Comparison of ENCODE assay signal across 8 cellular contexts in genomic region chr15:34341922-34342736, GRCh38. TPM values are rescaled to one million over a fixed set of nuclear protein-coding genes. Genes with fewer than 3 reads are reported as not detected.
DNase-seq lines count a peak whose midpoint lies in the region; ATAC-seq and TF ChIP-seq lines count a peak whose summit lies in the region.

No MANE protein-coding gene starts in this region.

- H3K27me3 ChIP-seq in left ventricle myocardium inferior (ENCODE audit: low read depth) (no peaks in the 10 kb centered on the region), uterus (no peaks in the 10 kb centered on the region)

- in situ Hi-C loops in astrocyte of the cerebellum (cut with HindIII; ENCODE audit: low sequenced_read_pairs) = no loop called here

- no peaks in the 10 kb centered on the region for H3K9me3 ChIP-seq in left ventricle myocardium inferior (replicated peaks)
- H3K9me3 ChIP-seq in uterus = no peaks in the 10 kb centered on the region

- peaks cover 19% of the 10 kb centered on the region for H3K36me3 ChIP-seq in left ventricle myocardium inferior
- no peaks in the 10 kb centered on the region for H3K36me3 ChIP-seq in uterus

- intact Hi-C loops in left ventricle myocardium inferior (cut with micrococcal nuclease) (no loop called here), Right ventricle myocardium superior (cut with DNase I) (no loop called here), uterus (cut with DNase I; ENCODE audit: low total_unique reads) (no loop called here)

- DNase-seq in left ventricle myocardium inferior = no peak
- no peak for DNase-seq in Right ventricle myocardium superior
- DNase-seq in astrocyte of the cerebellum (ENCODE audit: low read depth) = no peak
- DNase-seq in lung microvascular endothelial cell (ENCODE audit: low read depth in 2 of 2) = peak; percentile 20 to 22
- no peak for DNase-seq in uterus
- no peak for DNase-seq in NOMO-1 treated with dmso at 0.1 percent for 144 hours (lab: John Stamatoyannopoulos, UW; ENCODE audit: unreplicated experiment)
- DNase-seq in NCI-H82 treated with DMSO at 0.1 percent for 48 hours (lab: John Stamatoyannopoulos, UW; ENCODE audit: unreplicated experiment) = no peak

- ATAC-seq in Right ventricle myocardium superior (ENCODE audit: poor library complexity) = no peak
- ATAC-seq in GM19455 (IDR thresholded peaks at IDR 0.05; ENCODE audit: unreplicated experiment) = no peak

- TF ChIP-seq CTCF in left ventricle myocardium inferior (IDR thresholded peaks at IDR 0.05; ENCODE audit: borderline replicate concordance) (no peak), astrocyte of the cerebellum (IDR thresholded peaks at IDR 0.05; ENCODE audit: low read depth, low read length, missing control alignments) (no peak), uterus (IDR thresholded peaks at IDR 0.05) (no peak)

- peaks cover 35% of the 10 kb centered on the region for H3K4me1 ChIP-seq in left ventricle myocardium inferior
- H3K4me1 ChIP-seq in uterus = peaks cover 0 to under 1% of the 10 kb centered on the region in 2 donors

- no peak for TF ChIP-seq POLR2A in uterus (IDR thresholded peaks at IDR 0.05)

- peak overlapping the region; percentile 86 for H3K4me3 ChIP-seq in left ventricle myocardium inferior
- H3K4me3 ChIP-seq in astrocyte of the cerebellum (ENCODE audit: low read depth, low read length) = peak overlapping the region; percentile 60
- peak overlapping the region; percentile 55 to 88 for H3K4me3 ChIP-seq in uterus

- H3K27ac ChIP-seq in left ventricle myocardium inferior (replicated peaks) (peak overlapping the region; percentile 95), uterus (peak overlapping the region; percentile 83 to 87)

RNA-seq across cellular contexts. Expression of gene NOP10, which starts 0.8 kb away (rescaled TPM):
- 140 TPM for total RNA-seq in left ventricle myocardium inferior
- total RNA-seq in Right ventricle myocardium superior = 136 TPM
- total RNA-seq in lung microvascular endothelial cell = 131 and 263 TPM in 2 replicates
- total RNA-seq in uterus = 10 to 100 TPM; 56.9 to 78.8 (median 72.3) TPM

RNA-seq across cellular contexts. Expression of gene NUTM1, which starts 1.0 kb away (rescaled TPM):
- total RNA-seq in left ventricle myocardium inferior (not detected), Right ventricle myocardium superior (not detected), lung microvascular endothelial cell (not detected in 2 replicates), uterus (not detected)

RNA-seq across cellular contexts. Expression of gene SLC12A6, which starts 4.5 kb away (rescaled TPM):
- total RNA-seq in left ventricle myocardium inferior (25.7 TPM), Right ventricle myocardium superior (24.9 TPM), lung microvascular endothelial cell (16.8 and 18.8 TPM in 2 replicates), uterus (10 to 100 TPM; 16.8 to 26.9 (median 22.2) TPM)

RNA-seq across cellular contexts. Expression of gene LPCAT4, which starts 24.9 kb away (rescaled TPM):
- total RNA-seq in left ventricle myocardium inferior = 80.6 TPM
- total RNA-seq in Right ventricle myocardium superior = 82.4 TPM
- total RNA-seq in lung microvascular endothelial cell = 1.5 and 2.8 TPM in 2 replicates
- total RNA-seq in uterus = 10 to 100 TPM in 2 of 4 donors, 1 to 10 TPM in 2; 2.4 to 73.1 (median 7.3) TPM

Comparison
In these comparisons a context has a peak if more than half of its experiments do, and no peak if none do; other contexts are left out.
1. DNase-seq: peak in lung microvascular endothelial cell (2 of 2); none in left ventricle myocardium inferior (single experiment), Right ventricle myocardium superior (single experiment), astrocyte of the cerebellum (single experiment), uterus (0 of 2), NOMO-1 treated with dmso at 0.1 percent for 144 hours (single experiment) and NCI-H82 treated with DMSO at 0.1 percent for 48 hours (single experiment).
2. Peak in every context shown above with its lines, with median percentiles within 50 percentile points of each other: H3K4me3 ChIP-seq.